Comparison of ENCODE assay signal across 1 cellular context in the genomic region with DNA sequence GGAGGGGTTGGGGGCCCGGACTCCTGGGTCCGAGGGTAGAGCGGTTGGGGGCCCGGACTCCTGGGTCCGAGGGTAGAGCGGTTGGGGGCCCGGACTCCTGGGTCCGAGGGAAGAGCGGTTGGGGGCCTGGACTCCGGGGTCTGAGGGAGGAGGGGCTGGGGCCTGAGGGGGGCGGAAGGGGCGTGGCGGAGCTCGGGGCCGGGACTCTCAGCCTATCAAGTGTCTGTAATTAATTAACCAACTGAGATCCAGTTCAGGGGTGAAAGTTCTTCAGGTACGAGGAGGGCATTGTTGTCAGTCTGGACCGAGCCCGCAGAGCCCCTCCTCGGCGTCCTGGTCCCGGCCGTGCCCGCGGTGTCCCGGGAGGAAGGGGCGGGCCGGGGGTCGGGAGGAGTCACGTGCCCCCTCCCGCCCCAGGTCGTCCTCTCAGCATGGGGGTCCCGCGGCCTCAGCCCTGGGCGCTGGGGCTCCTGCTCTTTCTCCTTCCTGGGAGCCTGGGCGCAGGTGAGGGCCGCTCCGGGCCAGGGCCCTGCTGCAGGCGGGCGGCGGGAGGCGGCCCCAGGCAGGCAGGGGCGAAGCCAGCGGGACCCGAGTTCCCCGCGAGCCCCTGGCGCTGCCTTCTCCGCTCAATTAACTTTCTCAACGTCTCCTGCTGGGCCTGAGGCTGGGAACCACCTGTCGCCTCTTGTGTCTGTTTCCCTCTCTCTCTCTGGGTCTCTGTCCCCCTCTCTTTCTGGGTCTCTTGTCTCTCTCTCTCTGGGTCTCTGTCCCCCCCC.
TF ChIP-seq lines count a peak whose summit lies in the region.

No MANE protein-coding gene starts in this region.

TF ChIP-seq in HEK293, 187 proteins besides CTCF, POLR2A, EP300 and RAD21 (continued from another document and continues in another):
- TF ChIP-seq, protein P1, sequence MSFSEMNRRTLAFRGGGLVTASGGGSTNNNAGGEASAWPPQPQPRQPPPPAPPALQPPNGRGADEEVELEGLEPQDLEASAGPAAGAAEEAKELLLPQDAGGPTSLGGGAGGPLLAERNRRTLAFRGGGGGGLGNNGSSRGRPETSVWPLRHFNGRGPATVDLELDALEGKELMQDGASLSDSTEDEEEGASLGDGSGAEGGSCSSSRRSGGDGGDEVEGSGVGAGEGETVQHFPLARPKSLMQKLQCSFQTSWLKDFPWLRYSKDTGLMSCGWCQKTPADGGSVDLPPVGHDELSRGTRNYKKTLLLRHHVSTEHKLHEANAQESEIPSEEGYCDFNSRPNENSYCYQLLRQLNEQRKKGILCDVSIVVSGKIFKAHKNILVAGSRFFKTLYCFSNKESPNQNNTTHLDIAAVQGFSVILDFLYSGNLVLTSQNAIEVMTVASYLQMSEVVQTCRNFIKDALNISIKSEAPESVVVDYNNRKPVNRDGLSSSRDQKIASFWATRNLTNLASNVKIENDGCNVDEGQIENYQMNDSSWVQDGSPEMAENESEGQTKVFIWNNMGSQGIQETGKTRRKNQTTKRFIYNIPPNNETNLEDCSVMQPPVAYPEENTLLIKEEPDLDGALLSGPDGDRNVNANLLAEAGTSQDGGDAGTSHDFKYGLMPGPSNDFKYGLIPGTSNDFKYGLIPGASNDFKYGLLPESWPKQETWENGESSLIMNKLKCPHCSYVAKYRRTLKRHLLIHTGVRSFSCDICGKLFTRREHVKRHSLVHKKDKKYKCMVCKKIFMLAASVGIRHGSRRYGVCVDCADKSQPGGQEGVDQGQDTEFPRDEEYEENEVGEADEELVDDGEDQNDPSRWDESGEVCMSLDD (tag by site-specific recombination; IDR thresholded peaks at IDR 0.05) = peak; percentile 68
- TF ChIP-seq ZBTB20 (tag by site-specific recombination; IDR thresholded peaks at IDR 0.05) (peak; percentile 52; the same call in 1 of the 2 replicates), ZFP41 (tag by site-specific recombination; IDR thresholded peaks at IDR 0.05; ENCODE audit: borderline replicate concordance) (no peak), ZNF239 (tag by site-specific recombination; IDR thresholded peaks at IDR 0.05) (no peak), GLI2 (tag by site-specific recombination; IDR thresholded peaks at IDR 0.05; ENCODE audit: borderline replicate concordance, low read depth) (no peak), ZNF571 (tag by site-specific recombination; IDR thresholded peaks at IDR 0.05) (no peak), ZNF624 (tag by site-specific recombination; IDR thresholded peaks at IDR 0.05) (no peak), KLF1 (tag by site-specific recombination; IDR thresholded peaks at IDR 0.05) (no peak), ZNF350 (tag by site-specific recombination; IDR thresholded peaks at IDR 0.05) (no peak), ZNF292 (tag by site-specific recombination; IDR thresholded peaks at IDR 0.05; ENCODE audit: borderline replicate concordance, low read depth) (no peak), HOXD13 (CRISPR knock-in tag; IDR thresholded peaks at IDR 0.05; ENCODE audit: borderline replicate concordance) (no peak), ZNF623 (tag by site-specific recombination; IDR thresholded peaks at IDR 0.05) (no peak), ZNF837 (tag by site-specific recombination; IDR thresholded peaks at IDR 0.05) (no peak), ZNF701 (tag by site-specific recombination; IDR thresholded peaks at IDR 0.05) (no peak), ZNF132 (tag by site-specific recombination; IDR thresholded peaks at IDR 0.05; ENCODE audit: borderline replicate concordance) (no peak), HOXC10 (CRISPR knock-in tag; IDR thresholded peaks at IDR 0.05) (no peak), ZSCAN16 (tag by site-specific recombination; IDR thresholded peaks at IDR 0.05) (0 out of 2 replicates have a peak, but pooled peaks have one; percentile 36), RBAK (tag by site-specific recombination; IDR thresholded peaks at IDR 0.05) (no peak), ZFP69B (tag by site-specific recombination; IDR thresholded peaks at IDR 0.05) (no peak), ZNF707 (tag by site-specific recombination; IDR thresholded peaks at IDR 0.05) (no peak), ZNF221 (tag by site-specific recombination; IDR thresholded peaks at IDR 0.05; ENCODE audit: borderline replicate concordance) (no peak), ZNF747 (tag by site-specific recombination; IDR thresholded peaks at IDR 0.05) (no peak), ZNF416 (tag by site-specific recombination; IDR thresholded peaks at IDR 0.05) (no peak), KLF8 (tag by site-specific recombination; IDR thresholded peaks at IDR 0.05) (peak; percentile 70; the same call in 1 of the 2 replicates), KLF10 (tag by site-specific recombination; IDR thresholded peaks at IDR 0.05) (peak; percentile 43; the same call in 1 of the 2 replicates), ZNF529 (tag by site-specific recombination; IDR thresholded peaks at IDR 0.05; ENCODE audit: insufficient replicate concordance) (no peak), ZNF596 (tag by site-specific recombination; IDR thresholded peaks at IDR 0.05) (peak; percentile 40; the same call in 1 of the 2 replicates), IKZF3 (tag by site-specific recombination; IDR thresholded peaks at IDR 0.05) (peak; percentile 56), ZNF433 (tag by site-specific recombination; IDR thresholded peaks at IDR 0.05; ENCODE audit: low read depth) (no peak), GFI1B (tag by site-specific recombination; IDR thresholded peaks at IDR 0.05) (no peak), ZNF175 (tag by site-specific recombination; IDR thresholded peaks at IDR 0.05) (no peak), HOXA7 (CRISPR knock-in tag; IDR thresholded peaks at IDR 0.05; ENCODE audit: borderline replicate concordance) (no peak), ZNF146 (tag by site-specific recombination; IDR thresholded peaks at IDR 0.05) (no peak), REPIN1 (tag by site-specific recombination; IDR thresholded peaks at IDR 0.05; ENCODE audit: low read depth) (no peak)
- TF ChIP-seq, protein P2, sequence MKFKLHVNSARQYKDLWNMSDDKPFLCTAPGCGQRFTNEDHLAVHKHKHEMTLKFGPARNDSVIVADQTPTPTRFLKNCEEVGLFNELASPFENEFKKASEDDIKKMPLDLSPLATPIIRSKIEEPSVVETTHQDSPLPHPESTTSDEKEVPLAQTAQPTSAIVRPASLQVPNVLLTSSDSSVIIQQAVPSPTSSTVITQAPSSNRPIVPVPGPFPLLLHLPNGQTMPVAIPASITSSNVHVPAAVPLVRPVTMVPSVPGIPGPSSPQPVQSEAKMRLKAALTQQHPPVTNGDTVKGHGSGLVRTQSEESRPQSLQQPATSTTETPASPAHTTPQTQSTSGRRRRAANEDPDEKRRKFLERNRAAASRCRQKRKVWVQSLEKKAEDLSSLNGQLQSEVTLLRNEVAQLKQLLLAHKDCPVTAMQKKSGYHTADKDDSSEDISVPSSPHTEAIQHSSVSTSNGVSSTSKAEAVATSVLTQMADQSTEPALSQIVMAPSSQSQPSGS (tag by site-specific recombination; IDR thresholded peaks at IDR 0.05; ENCODE audit: low read depth) = no peak
- TF ChIP-seq, protein P3, sequence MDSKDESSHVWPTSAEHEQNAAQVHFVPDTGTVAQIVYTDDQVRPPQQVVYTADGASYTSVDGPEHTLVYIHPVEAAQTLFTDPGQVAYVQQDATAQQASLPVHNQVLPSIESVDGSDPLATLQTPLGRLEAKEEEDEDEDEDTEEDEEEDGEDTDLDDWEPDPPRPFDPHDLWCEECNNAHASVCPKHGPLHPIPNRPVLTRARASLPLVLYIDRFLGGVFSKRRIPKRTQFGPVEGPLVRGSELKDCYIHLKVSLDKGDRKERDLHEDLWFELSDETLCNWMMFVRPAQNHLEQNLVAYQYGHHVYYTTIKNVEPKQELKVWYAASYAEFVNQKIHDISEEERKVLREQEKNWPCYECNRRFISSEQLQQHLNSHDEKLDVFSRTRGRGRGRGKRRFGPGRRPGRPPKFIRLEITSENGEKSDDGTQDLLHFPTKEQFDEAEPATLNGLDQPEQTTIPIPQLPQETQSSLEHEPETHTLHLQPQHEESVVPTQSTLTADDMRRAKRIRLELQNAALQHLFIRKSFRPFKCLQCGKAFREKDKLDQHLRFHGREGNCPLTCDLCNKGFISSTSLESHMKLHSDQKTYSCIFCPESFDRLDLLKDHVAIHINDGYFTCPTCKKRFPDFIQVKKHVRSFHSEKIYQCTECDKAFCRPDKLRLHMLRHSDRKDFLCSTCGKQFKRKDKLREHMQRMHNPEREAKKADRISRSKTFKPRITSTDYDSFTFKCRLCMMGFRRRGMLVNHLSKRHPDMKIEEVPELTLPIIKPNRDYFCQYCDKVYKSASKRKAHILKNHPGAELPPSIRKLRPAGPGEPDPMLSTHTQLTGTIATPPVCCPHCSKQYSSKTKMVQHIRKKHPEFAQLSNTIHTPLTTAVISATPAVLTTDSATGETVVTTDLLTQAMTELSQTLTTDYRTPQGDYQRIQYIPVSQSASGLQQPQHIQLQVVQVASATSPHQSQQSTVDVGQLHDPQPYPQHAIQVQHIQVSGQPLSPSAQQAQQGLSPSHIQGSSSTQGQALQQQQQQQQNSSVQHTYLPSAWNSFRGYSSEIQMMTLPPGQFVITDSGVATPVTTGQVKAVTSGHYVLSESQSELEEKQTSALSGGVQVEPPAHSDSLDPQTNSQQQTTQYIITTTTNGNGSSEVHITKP (tag by site-specific recombination; IDR thresholded peaks at IDR 0.05) = no peak; the same call in 1 of the 2 replicates
- TF ChIP-seq, protein P4, sequence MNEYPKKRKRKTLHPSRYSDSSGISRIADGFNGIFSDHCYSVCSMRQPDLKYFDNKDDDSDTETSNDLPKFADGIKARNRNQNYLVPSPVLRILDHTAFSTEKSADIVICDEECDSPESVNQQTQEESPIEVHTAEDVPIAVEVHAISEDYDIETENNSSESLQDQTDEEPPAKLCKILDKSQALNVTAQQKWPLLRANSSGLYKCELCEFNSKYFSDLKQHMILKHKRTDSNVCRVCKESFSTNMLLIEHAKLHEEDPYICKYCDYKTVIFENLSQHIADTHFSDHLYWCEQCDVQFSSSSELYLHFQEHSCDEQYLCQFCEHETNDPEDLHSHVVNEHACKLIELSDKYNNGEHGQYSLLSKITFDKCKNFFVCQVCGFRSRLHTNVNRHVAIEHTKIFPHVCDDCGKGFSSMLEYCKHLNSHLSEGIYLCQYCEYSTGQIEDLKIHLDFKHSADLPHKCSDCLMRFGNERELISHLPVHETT (tag by site-specific recombination; IDR thresholded peaks at IDR 0.05) = no peak
- TF ChIP-seq, protein P5, sequence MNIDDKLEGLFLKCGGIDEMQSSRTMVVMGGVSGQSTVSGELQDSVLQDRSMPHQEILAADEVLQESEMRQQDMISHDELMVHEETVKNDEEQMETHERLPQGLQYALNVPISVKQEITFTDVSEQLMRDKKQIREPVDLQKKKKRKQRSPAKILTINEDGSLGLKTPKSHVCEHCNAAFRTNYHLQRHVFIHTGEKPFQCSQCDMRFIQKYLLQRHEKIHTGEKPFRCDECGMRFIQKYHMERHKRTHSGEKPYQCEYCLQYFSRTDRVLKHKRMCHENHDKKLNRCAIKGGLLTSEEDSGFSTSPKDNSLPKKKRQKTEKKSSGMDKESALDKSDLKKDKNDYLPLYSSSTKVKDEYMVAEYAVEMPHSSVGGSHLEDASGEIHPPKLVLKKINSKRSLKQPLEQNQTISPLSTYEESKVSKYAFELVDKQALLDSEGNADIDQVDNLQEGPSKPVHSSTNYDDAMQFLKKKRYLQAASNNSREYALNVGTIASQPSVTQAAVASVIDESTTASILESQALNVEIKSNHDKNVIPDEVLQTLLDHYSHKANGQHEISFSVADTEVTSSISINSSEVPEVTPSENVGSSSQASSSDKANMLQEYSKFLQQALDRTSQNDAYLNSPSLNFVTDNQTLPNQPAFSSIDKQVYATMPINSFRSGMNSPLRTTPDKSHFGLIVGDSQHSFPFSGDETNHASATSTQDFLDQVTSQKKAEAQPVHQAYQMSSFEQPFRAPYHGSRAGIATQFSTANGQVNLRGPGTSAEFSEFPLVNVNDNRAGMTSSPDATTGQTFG (tag by site-specific recombination; IDR thresholded peaks at IDR 0.05; ENCODE audit: borderline replicate concordance) = no peak
- TF ChIP-seq, protein P6, sequence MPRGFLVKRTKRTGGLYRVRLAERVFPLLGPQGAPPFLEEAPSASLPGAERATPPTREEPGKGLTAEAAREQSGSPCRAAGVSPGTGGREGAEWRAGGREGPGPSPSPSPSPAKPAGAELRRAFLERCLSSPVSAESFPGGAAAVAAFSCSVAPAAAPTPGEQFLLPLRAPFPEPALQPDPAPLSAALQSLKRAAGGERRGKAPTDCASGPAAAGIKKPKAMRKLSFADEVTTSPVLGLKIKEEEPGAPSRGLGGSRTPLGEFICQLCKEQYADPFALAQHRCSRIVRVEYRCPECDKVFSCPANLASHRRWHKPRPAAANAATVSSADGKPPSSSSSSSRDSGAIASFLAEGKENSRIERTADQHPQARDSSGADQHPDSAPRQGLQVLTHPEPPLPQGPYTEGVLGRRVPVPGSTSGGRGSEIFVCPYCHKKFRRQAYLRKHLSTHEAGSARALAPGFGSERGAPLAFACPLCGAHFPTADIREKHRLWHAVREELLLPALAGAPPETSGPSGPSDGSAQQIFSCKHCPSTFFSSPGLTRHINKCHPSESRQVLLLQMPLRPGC (tag by site-specific recombination; IDR thresholded peaks at IDR 0.05) = no peak
- TF ChIP-seq, protein P7, sequence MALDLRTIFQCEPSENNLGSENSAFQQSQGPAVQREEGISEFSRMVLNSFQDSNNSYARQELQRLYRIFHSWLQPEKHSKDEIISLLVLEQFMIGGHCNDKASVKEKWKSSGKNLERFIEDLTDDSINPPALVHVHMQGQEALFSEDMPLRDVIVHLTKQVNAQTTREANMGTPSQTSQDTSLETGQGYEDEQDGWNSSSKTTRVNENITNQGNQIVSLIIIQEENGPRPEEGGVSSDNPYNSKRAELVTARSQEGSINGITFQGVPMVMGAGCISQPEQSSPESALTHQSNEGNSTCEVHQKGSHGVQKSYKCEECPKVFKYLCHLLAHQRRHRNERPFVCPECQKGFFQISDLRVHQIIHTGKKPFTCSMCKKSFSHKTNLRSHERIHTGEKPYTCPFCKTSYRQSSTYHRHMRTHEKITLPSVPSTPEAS (tag by site-specific recombination; IDR thresholded peaks at IDR 0.05) = no peak
- TF ChIP-seq, protein P8, sequence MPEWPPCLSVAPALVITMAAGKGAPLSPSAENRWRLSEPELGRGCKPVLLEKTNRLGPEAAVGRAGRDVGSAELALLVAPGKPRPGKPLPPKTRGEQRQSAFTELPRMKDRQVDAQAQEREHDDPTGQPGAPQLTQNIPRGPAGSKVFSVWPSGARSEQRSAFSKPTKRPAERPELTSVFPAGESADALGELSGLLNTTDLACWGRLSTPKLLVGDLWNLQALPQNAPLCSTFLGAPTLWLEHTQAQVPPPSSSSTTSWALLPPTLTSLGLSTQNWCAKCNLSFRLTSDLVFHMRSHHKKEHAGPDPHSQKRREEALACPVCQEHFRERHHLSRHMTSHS (tag by site-specific recombination; IDR thresholded peaks at IDR 0.05) = no peak
- TF ChIP-seq, protein P9, sequence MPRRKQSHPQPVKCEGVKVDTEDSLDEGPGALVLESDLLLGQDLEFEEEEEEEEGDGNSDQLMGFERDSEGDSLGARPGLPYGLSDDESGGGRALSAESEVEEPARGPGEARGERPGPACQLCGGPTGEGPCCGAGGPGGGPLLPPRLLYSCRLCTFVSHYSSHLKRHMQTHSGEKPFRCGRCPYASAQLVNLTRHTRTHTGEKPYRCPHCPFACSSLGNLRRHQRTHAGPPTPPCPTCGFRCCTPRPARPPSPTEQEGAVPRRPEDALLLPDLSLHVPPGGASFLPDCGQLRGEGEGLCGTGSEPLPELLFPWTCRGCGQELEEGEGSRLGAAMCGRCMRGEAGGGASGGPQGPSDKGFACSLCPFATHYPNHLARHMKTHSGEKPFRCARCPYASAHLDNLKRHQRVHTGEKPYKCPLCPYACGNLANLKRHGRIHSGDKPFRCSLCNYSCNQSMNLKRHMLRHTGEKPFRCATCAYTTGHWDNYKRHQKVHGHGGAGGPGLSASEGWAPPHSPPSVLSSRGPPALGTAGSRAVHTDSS (tag by site-specific recombination; IDR thresholded peaks at IDR 0.05) = no peak
